ENCODE assay signal across 11 cellular contexts in genomic region chr19:2575734-2576481, GRCh38.
A peak's percentile ranks its signal among the peaks of the same experiment; 100 is the strongest.
DNase-seq lines count a peak whose midpoint lies in the region; ATAC-seq and TF ChIP-seq lines count a peak whose summit lies in the region.
"Had no signal": no experiment of that assay in that cellular context is flagged by ENCODE, and none has a peak within 500 bp of the region (broad histone marks: within the 10 kb centered on the region; RNA-seq: fewer than 3 reads in every experiment).

No MANE protein-coding gene starts in this region.

- H4K12ac ChIP-seq in trophoblast cell (ENCODE audit: low read depth, low read length), result no peak overlapping the region

- H2BK12ac ChIP-seq in trophoblast cell (ENCODE audit: low read length), result peak overlapping the region; percentile 84

- no peak overlapping the region for H4K8ac ChIP-seq in trophoblast cell (ENCODE audit: low read depth, low read length)

- H3K4me3 Mint-ChIP-seq in CD8-positive, alpha-beta memory T cell, result no peak overlapping the region
- H3K4me3 Mint-ChIP-seq: activated CD4-positive, alpha-beta T cell treated with anti-CD3 and anti-CD28 coated beads, Interleukin-2, amount 10 ng/mL, durations not matched to agents 7 days and 5 days; CD8-positive, alpha-beta T cell; neural progenitor cell had no signal

- H3K14ac ChIP-seq in trophoblast cell (ENCODE audit: low read length), result peak overlapping the region; percentile 54

- H2BK5ac ChIP-seq in trophoblast cell (ENCODE audit: low read depth, low read length, poor library complexity), result no peak overlapping the region

- H2AK5ac ChIP-seq in trophoblast cell (ENCODE audit: low read length), result peak overlapping the region; percentile 25

- peak overlapping the region; percentile 44 for H4K91ac ChIP-seq in trophoblast cell (ENCODE audit: low read depth, low read length)

- no peak overlapping the region for H3K9ac ChIP-seq in trophoblast cell (ENCODE audit: low read length)
- H3K9ac ChIP-seq: neural progenitor cell had no signal

- H2AFZ ChIP-seq in trophoblast cell (ENCODE audit: insufficient read depth, low read length, poor library complexity), result no peak overlapping the region
- H2AFZ ChIP-seq: neural progenitor cell had no signal

- no peak for ATAC-seq in HG02884 (IDR thresholded peaks at IDR 0.05; ENCODE audit: unreplicated experiment)
- ATAC-seq: CD8-positive, alpha-beta T cell had no signal

- peak; percentile 90 for DNase-seq in AG08396 (ENCODE audit: low spot score)
- peak; percentile 10 for DNase-seq in NCI-H2107 treated with DMSO at 0.1 percent for 48 hours (lab: John Stamatoyannopoulos, UW; ENCODE audit: unreplicated experiment)
- DNase-seq in fibroblast of pulmonary artery (ENCODE audit: low read depth), result peak; percentile 85
- peak; percentile 77 to 78 for DNase-seq in trophoblast cell
- DNase-seq in CD8-positive, alpha-beta memory T cell, result no peak
- DNase-seq in activated naive CD4-positive, alpha-beta T cell (lab: John Stamatoyannopoulos, UW), result no peak
- no peak for DNase-seq in HK-2 (ENCODE audit: unreplicated experiment)
- DNase-seq: activated CD4-positive, alpha-beta T cell treated with anti-CD3 and anti-CD28 coated beads, Interleukin-2, amount 10 ng/mL, durations not matched to agents 7 days and 5 days; CD8-positive, alpha-beta T cell had no signal

- peaks cover 26 to 38% of the 10 kb centered on the region in 2 experiments for H3K4me1 ChIP-seq in trophoblast cell (ENCODE audit: control insufficient read depth in 1 of 2, insufficient read depth in 2 of 2, low read length in 2 of 2)
- peaks cover 12% of the 10 kb centered on the region for H3K4me1 ChIP-seq in CD8-positive, alpha-beta memory T cell (ENCODE audit: insufficient read depth, low read length)

- H3K9me3 ChIP-seq in trophoblast cell (ENCODE audit: insufficient read depth, low read depth, low read length), result peaks cover 2% of the 10 kb centered on the region
- H3K9me3 ChIP-seq in CD8-positive, alpha-beta memory T cell (ENCODE audit: low read length), result no peaks in the 10 kb centered on the region

- H3K23ac ChIP-seq in trophoblast cell (ENCODE audit: low read length), result no peak overlapping the region

- no peaks in the 10 kb centered on the region for H3K36me3 Mint-ChIP-seq in CD8-positive, alpha-beta memory T cell
- H3K36me3 Mint-ChIP-seq: CD8-positive, alpha-beta T cell; neural progenitor cell had no signal

- peak overlapping the region in 1 of 8 donors; percentile 83 for H3K27ac Mint-ChIP-seq in CD8-positive, alpha-beta memory T cell
- H3K27ac Mint-ChIP-seq: activated CD4-positive, alpha-beta T cell treated with anti-CD3 and anti-CD28 coated beads, Interleukin-2, amount 10 ng/mL, durations not matched to agents 7 days and 5 days; CD8-positive, alpha-beta T cell; neural progenitor cell had no signal

- H3K79me2 ChIP-seq in trophoblast cell (ENCODE audit: control insufficient read depth, insufficient read depth, low read length, poor library complexity), result peaks cover 11% of the 10 kb centered on the region

- peaks cover 6 to 9% of the 10 kb centered on the region in 2 donors for H3K27me3 Mint-ChIP-seq in CD8-positive, alpha-beta memory T cell

- no CpG with 5 or more reads among the region's 37 CpGs for WGBS in trophoblast cell (ENCODE audit: extremely low coverage, insufficient coverage, insufficient read length)

- peak overlapping the region; percentile 15 for H3K18ac ChIP-seq in trophoblast cell (ENCODE audit: low read length)

- POLR2A ChIA-PET in CD8-positive, alpha-beta memory T cell (lab: Charles Lee), result interaction anchor here (0.6 to 4.2 kb wide), 2 partner anchors 32 to 99 kb away, joined by 4 to 29 read pairs; partner anchors contain the start of gene GADD45B

- H2BK120ac ChIP-seq in trophoblast cell (ENCODE audit: insufficient read depth, low read length, poor library complexity), result peak overlapping the region; percentile 54

- H3K9me3 Mint-ChIP-seq in CD8-positive, alpha-beta memory T cell, result no peaks in the 10 kb centered on the region
- H3K9me3 Mint-ChIP-seq: activated CD4-positive, alpha-beta T cell treated with anti-CD3 and anti-CD28 coated beads, Interleukin-2, amount 10 ng/mL, durations not matched to agents 7 days and 5 days; CD8-positive, alpha-beta T cell; neural progenitor cell had no signal

- H3K4me1 Mint-ChIP-seq in CD8-positive, alpha-beta memory T cell, result peaks cover 0 to 10% (median 0%) of the 10 kb centered on the region in 3 donors

- CTCF ChIA-PET in CD8-positive, alpha-beta memory T cell (lab: Charles Lee), result interaction anchor here (4.8 kb wide), 1 partner anchor 35 kb away, joined by 28 read pairs; no protein-coding TSS in a partner anchor

- H3K79me1 ChIP-seq in trophoblast cell (ENCODE audit: low read length), result peaks cover 53% of the 10 kb centered on the region

- H3K4me2 ChIP-seq in trophoblast cell (ENCODE audit: low read length), result no peak overlapping the region
- H3K4me2 ChIP-seq: neural progenitor cell had no signal

- no peaks in the 10 kb centered on the region for H3K27me3 ChIP-seq in trophoblast cell (ENCODE audit: insufficient read depth, low read length)
- H3K27me3 ChIP-seq in CD8-positive, alpha-beta memory T cell (ENCODE audit: insufficient read depth, low read length, poor library complexity, severe bottlenecking), result peaks cover 5% of the 10 kb centered on the region

- TF ChIP-seq CTCF in fibroblast of pulmonary artery (IDR thresholded peaks at IDR 0.05; ENCODE audit: low read length, missing control alignments), result no peak

- H3K4ac ChIP-seq in trophoblast cell (ENCODE audit: low read depth, low read length), result no peak overlapping the region

- H3K27ac ChIP-seq in trophoblast cell (ENCODE audit: low read depth, low read length), result no peak overlapping the region
- no peak overlapping the region for H3K27ac ChIP-seq in CD8-positive, alpha-beta memory T cell (ENCODE audit: low read depth, low read length)
- H3K27ac ChIP-seq: neural progenitor cell had no signal

- H3K4me3 ChIP-seq in fibroblast of pulmonary artery (replicated peaks; ENCODE audit: low read depth, low read length), result no peak overlapping the region
- H3K4me3 ChIP-seq in trophoblast cell (ENCODE audit: low read depth, low read length), result peak overlapping the region; percentile 62
- no peak overlapping the region for H3K4me3 ChIP-seq in CD8-positive, alpha-beta memory T cell (ENCODE audit: low read length)
- H3K4me3 ChIP-seq: neural progenitor cell had no signal

- H3K36me3 ChIP-seq in trophoblast cell (ENCODE audit: control insufficient read depth in 1 of 2, insufficient read depth in 2 of 2, low read length in 2 of 2), result no peaks in the 10 kb centered on the region
- H3K36me3 ChIP-seq in CD8-positive, alpha-beta memory T cell (ENCODE audit: insufficient read depth, low read length), result no peaks in the 10 kb centered on the region
- H3K36me3 ChIP-seq: neural progenitor cell had no signal

Comparison
In these comparisons a context has a peak if more than half of its experiments do, and no peak if none do; other contexts are left out.
1. DNase-seq: peak in AG08396 (single experiment), NCI-H2107 treated with DMSO at 0.1 percent for 48 hours (single experiment), fibroblast of pulmonary artery (single experiment) and trophoblast cell (2 of 2); none in CD8-positive, alpha-beta memory T cell (0 of 5), activated naive CD4-positive, alpha-beta T cell (0 of 4) and HK-2 (single experiment).